20 cellular contexts compared by ENCODE assay signal in genomic region chr2:9225806-9226205, GRCh38. TPM values are rescaled to one million over a fixed set of nuclear protein-coding genes. Genes with fewer than 3 reads are reported as not detected.
DNase-seq lines count a peak whose midpoint lies in the region; FAIRE-seq and TF ChIP-seq lines count a peak whose summit lies in the region.
"Had no signal": no experiment of that assay in that cellular context is flagged by ENCODE, and none has a peak within 500 bp of the region (broad histone marks: within the 10 kb centered on the region; RNA-seq: fewer than 3 reads in every experiment).

No MANE protein-coding gene starts in this region.

- no peak for DNase-seq in A673 (ENCODE audit: low spot score)
- DNase-seq in kidney, result no peak
- peak; percentile 59 for DNase-seq in posterior vena cava (ENCODE audit: low spot score)
- no peak for DNase-seq in UCSD-AML1 (lab: John Stamatoyannopoulos, UW; ENCODE audit: unreplicated experiment)
- no peak for DNase-seq in hippocampal formation (lab: John Stamatoyannopoulos, UW)
- no peak for DNase-seq in GM23248
- DNase-seq: CD4-positive, alpha-beta T cell; DMS79 treated with DMSO at 0.1 percent for 48 hours; HCEC 1CT; Kasumi-1; NCI-H1105; NCI-H1694 treated with DMSO at 0.1 percent for 48 hours; NCI-H446; NK-92 treated with Interleukin-12 subunit alpha and Interleukin-12 subunit beta, amount 100 ng/mL, for 24 hours; OCI-M1; RPMI8226 had no signal

- in situ Hi-C loops in GM23248 (cut with MboI), result no loop called here

- H3K36me3 ChIP-seq in A673 (ENCODE audit: insufficient read depth, low read length, poor library complexity, severe bottlenecking) (no peaks in the 10 kb centered on the region), kidney (ENCODE audit: control insufficient read depth in 1 of 2, insufficient read depth in 2 of 2, low read length in 2 of 2) (no peaks in the 10 kb centered on the region), GM23248 (ENCODE audit: low read depth) (no peaks in the 10 kb centered on the region)
- H3K36me3 ChIP-seq in BLaER1 treated with 17β-estradiol and CSF1 and Interleukin-3, amounts not matched to agents 10 nM and 100 nM, result peaks cover 0 to 29% (median 5%) of the 10 kb centered on the region in 11 experiments; a peak in 7 of 22 replicates

- FAIRE-seq in kidney (lab: Jason Lieb, UNC), result no peak
- FAIRE-seq: D721Med had no signal

- H4K20me1 ChIP-seq in BLaER1 treated with 17β-estradiol and CSF1 and Interleukin-3, amounts not matched to agents 10 nM and 100 nM, result peaks cover 21 to 100% (median 58%) of the 10 kb centered on the region in 11 experiments
- H4K20me1 ChIP-seq in GM23248 (ENCODE audit: insufficient read depth), result no peaks in the 10 kb centered on the region; the same call in 1 of the 2 replicates

- BruUV-seq in A673 (replicated peaks; lab: Mats Ljungman, UMichigan), result no TSS peak

- H2AFZ ChIP-seq in GM23248, result no peak overlapping the region

- 98% methylated on average over 10 of the region's 10 CpGs for WGBS in GM23248 (ENCODE audit: low coverage in 1 of 2, low lambda C conversion rate in 2 of 2, missing lambda C conversion rate in 2 of 2), 2 experiments

- peak overlapping the region in 8 of 11 experiments; percentile 26 to 90 (median 82); a peak in 14 of 22 replicates for H3K4me2 ChIP-seq in BLaER1 treated with 17β-estradiol and CSF1 and Interleukin-3, amounts not matched to agents 10 nM and 100 nM
- no peak overlapping the region for H3K4me2 ChIP-seq in GM23248 (ENCODE audit: unreplicated experiment)

- peak overlapping the region; percentile 36 for H3K27ac ChIP-seq in A673 (ENCODE audit: low read depth, low read length, poor library complexity, severe bottlenecking)
- H3K27ac ChIP-seq in BLaER1 treated with 17β-estradiol and CSF1 and Interleukin-3, amounts not matched to agents 10 nM and 100 nM, result no peak overlapping the region
- H3K27ac ChIP-seq in kidney (ENCODE audit: low read depth in 2 of 2, low read length in 2 of 2), result peak overlapping the region; percentile 14 to 57
- H3K27ac ChIP-seq in GM23248, result no peak overlapping the region

- peaks cover 55% of the 10 kb centered on the region for H3F3A ChIP-seq in GM23248 (ENCODE audit: insufficient read depth)

- H3K27me3 ChIP-seq in A673 (replicated peaks; ENCODE audit: insufficient read depth, low read depth, low read length, poor library complexity) (no peaks in the 10 kb centered on the region), GM23248 (replicated peaks; ENCODE audit: insufficient read depth) (no peaks in the 10 kb centered on the region)
- peaks cover 0 to 18% (median 0%) of the 10 kb centered on the region in 11 experiments; a peak in 4 of 22 replicates for H3K27me3 ChIP-seq in BLaER1 treated with 17β-estradiol and CSF1 and Interleukin-3, amounts not matched to agents 10 nM and 100 nM

- H3K4me3 ChIP-seq in A673 (ENCODE audit: low read depth, low read length, poor library complexity, severe bottlenecking) (no peak overlapping the region), kidney (ENCODE audit: low read length in 2 of 2) (no peak overlapping the region), GM23248 (no peak overlapping the region)
- H3K4me3 ChIP-seq in BLaER1 treated with 17β-estradiol and CSF1 and Interleukin-3, amounts not matched to agents 10 nM and 100 nM, result no peak overlapping the region

- H3K4me1 ChIP-seq in A673 (ENCODE audit: insufficient read depth, low read length, poor library complexity, severe bottlenecking) (peaks cover 53% of the 10 kb centered on the region), kidney (ENCODE audit: control insufficient read depth in 1 of 2, insufficient read depth in 1 of 2, low read depth in 1 of 2, low read length in 2 of 2) (peaks cover 45 to 46% of the 10 kb centered on the region in 2 donors), GM23248 (ENCODE audit: insufficient read depth) (peaks cover 62% of the 10 kb centered on the region)
- H3K4me1 ChIP-seq in BLaER1 treated with 17β-estradiol and CSF1 and Interleukin-3, amounts not matched to agents 10 nM and 100 nM, result peaks cover 52 to 96% (median 66%) of the 10 kb centered on the region in 10 experiments

- POLR2A ChIA-PET in A673 (lab: Charles Lee; ENCODE audit: low non-redundant PET), result no interaction called here

- intact Hi-C loops in A673 (cut with micrococcal nuclease; ENCODE audit: unreplicated experiment) (no loop called here), kidney (cut with DNase I) (no loop called here), posterior vena cava (cut with DNase I) (no loop called here)

- H3K9me3 ChIP-seq in A673 (ENCODE audit: low read depth, low read length, poor library complexity, severe bottlenecking) (peaks cover under 1% of the 10 kb centered on the region), kidney (ENCODE audit: control insufficient read depth in 1 of 2, low read length in 2 of 2) (no peaks in the 10 kb centered on the region), GM23248 (ENCODE audit: low read depth) (no peaks in the 10 kb centered on the region)
- peaks cover 0 to 9% (median 5%) of the 10 kb centered on the region in 11 experiments; a peak in 15 of 22 replicates for H3K9me3 ChIP-seq in BLaER1 treated with 17β-estradiol and CSF1 and Interleukin-3, amounts not matched to agents 10 nM and 100 nM (replicated peaks in 1 of 11)

- peaks cover 100% of the 10 kb centered on the region for H3K79me2 ChIP-seq in GM23248 (ENCODE audit: insufficient read depth)

- H3K9ac ChIP-seq in BLaER1 treated with 17β-estradiol and CSF1 and Interleukin-3, amounts not matched to agents 10 nM and 100 nM, result no peak overlapping the region
- H3K9ac ChIP-seq in kidney (ENCODE audit: low read length in 2 of 2), result no peak overlapping the region
- no peak overlapping the region for H3K9ac ChIP-seq in GM23248

- CTCF ChIA-PET in A673 (lab: Charles Lee), result no interaction called here

- no peak for TF ChIP-seq CTCF in A673 (conservative IDR thresholded peaks at IDR 0.05; ENCODE audit: low read depth, low read length)
- no peak for TF ChIP-seq CTCF in kidney (IDR thresholded peaks at IDR 0.05; ENCODE audit: borderline replicate concordance, extremely low read depth, insufficient read depth)

- no peaks in the 10 kb centered on the region for H3K9me2 ChIP-seq in GM23248 (ENCODE audit: insufficient read depth)

RNA-seq across cellular contexts. Expression of gene ASAP2, which starts 19.2 kb away (rescaled TPM):
- total RNA-seq in A673 (2021) (45.1 and 46.8 TPM in 2 replicates), kidney (54.8 TPM), posterior vena cava (10 to 100 TPM; 28.1 to 31.3 TPM)
- polyA plus RNA-seq in kidney (ENCODE audit: insufficient read depth, low read depth, low replicate concordance) (26.2 TPM), GM23248 (2016; fragmentation: Nextera tagmentation; extraction: Ambion mirVana) (8.8 and 10.9 TPM in 2 replicates)
- 49.6 and 54.1 TPM in 2 replicates for total RNA-seq in GM23248 (2014; rRNA removed; shearing (Covaris generic))
- total RNA-seq: B cell had no signal
- polyA plus RNA-seq: IgD-negative memory B cell had no signal

Comparison
In these comparisons a context has a peak if more than half of its experiments do, and no peak if none do; other contexts are left out.
1. H3K27ac ChIP-seq: peak in A673 (single experiment) and kidney (2 of 2); none in BLaER1 treated with 17β-estradiol and CSF1 and Interleukin-3, amounts not matched to agents 10 nM and 100 nM (0 of 11) and GM23248 (single experiment).